Comparison of ENCODE assay signal across 9 cellular contexts in the genomic region with DNA sequence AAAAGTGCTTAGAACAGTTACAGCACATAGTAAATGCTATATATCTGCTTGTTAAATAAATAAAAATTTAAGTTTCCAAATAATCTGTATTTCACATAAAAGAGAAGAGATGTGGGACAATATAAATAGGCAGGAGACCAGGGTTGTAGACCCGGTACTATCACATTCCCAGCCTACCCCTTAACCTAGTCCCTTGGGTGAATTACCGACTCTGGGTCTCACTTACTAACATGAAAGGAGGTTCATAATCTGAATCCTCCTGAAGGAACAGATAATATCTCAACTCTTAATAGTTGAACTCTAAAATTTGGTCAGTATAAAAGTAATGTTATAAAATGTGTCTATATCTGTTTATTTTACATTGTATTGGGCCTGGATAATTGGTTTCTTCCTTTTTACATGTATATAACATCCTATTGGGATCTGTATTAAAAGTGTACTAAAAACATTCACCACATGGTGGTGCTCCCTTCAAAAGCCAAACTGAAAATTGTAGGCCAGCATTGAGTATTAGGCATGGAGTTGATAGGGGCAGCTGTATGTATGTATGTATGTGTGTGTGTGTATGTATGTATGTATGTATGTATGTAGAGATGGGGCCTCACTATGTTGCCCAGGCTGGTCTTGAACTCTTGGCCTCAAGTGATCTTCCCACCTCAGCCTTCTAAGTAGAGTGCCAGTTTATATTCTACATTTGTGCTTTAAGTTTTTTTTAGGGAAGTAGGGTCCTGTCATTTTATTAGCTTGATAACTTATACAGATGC.
DNase-seq lines count a peak whose midpoint lies in the region; ATAC-seq and TF ChIP-seq lines count a peak whose summit lies in the region.
"Had no signal": no experiment of that assay in that cellular context is flagged by ENCODE, and none has a peak within 500 bp of the region (broad histone marks: within the 10 kb centered on the region; RNA-seq: fewer than 3 reads in every experiment).

No MANE protein-coding gene starts in this region.

- H3K4me3 Mint-ChIP-seq in Caco-2 (ENCODE audit: unreplicated experiment) = no peak overlapping the region
- H3K4me3 Mint-ChIP-seq in stimulated activated naive B cell treated with anti-CD40 and anti-IgM and Interleukin-4, amounts not matched to agents 10 μg/mL and 1 μg/mL and 100 μg/mL, for 72 hours = no peak overlapping the region

- no peaks in the 10 kb centered on the region for H3K36me3 Mint-ChIP-seq in Caco-2 (ENCODE audit: insufficient read depth, unreplicated experiment)
- H3K36me3 Mint-ChIP-seq in stimulated activated naive B cell treated with anti-CD40 and anti-IgM and Interleukin-4, amounts not matched to agents 10 μg/mL and 1 μg/mL and 100 μg/mL, for 72 hours = peaks cover 5% of the 10 kb centered on the region in 2 donors

- H3K9me3 ChIP-seq in Caco-2 = no peaks in the 10 kb centered on the region; the same call in 1 of the 2 replicates
- H3K9me3 ChIP-seq: SJSA1 had no signal

- peak; percentile 82 for ATAC-seq in stimulated activated naive B cell treated with anti-CD40 and anti-IgM and Interleukin-4, amounts not matched to agents 10 μg/mL and 1 μg/mL and 100 μg/mL, for 72 hours (replicated peaks)
- no peak for ATAC-seq in HG03342 (IDR thresholded peaks at IDR 0.05; ENCODE audit: unreplicated experiment)

- in situ Hi-C loops in astrocyte of the spinal cord (cut with HindIII; ENCODE audit: low sequenced_read_pairs) = no loop called here

- POLR2A ChIA-PET in Caco-2 (lab: Charles Lee) = no interaction called here

- H3K36me3 ChIP-seq in Caco-2 (ENCODE audit: control insufficient read depth, insufficient read depth, low read length) = no peaks in the 10 kb centered on the region
- H3K36me3 ChIP-seq: SJSA1 had no signal

- peaks cover 12% of the 10 kb centered on the region for H3K4me1 Mint-ChIP-seq in Caco-2 (ENCODE audit: low read depth, unreplicated experiment)
- H3K4me1 Mint-ChIP-seq in stimulated activated naive B cell treated with anti-CD40 and anti-IgM and Interleukin-4, amounts not matched to agents 10 μg/mL and 1 μg/mL and 100 μg/mL, for 72 hours = peaks cover 31 to 55% of the 10 kb centered on the region in 2 donors

- CTCF ChIA-PET in Caco-2 (lab: Charles Lee) = interaction anchor here (0.7 to 2.1 kb wide), 4 partner anchors 63 to 96 kb away, joined by 3 to 9 read pairs (median 4); no protein-coding TSS in a partner anchor

- DNase-seq in Caco-2 = peak in 1 of 2 experiments; percentile 63
- peak; percentile 59 for DNase-seq in HCEC 1CT
- DNase-seq in NCI-H748 (lab: John Stamatoyannopoulos, UW; ENCODE audit: unreplicated experiment) = peak; percentile 63
- DNase-seq in astrocyte of the spinal cord (ENCODE audit: low read depth, low spot score) = peak; percentile 81
- DNase-seq in iPS DF 4.7 (ENCODE audit: extremely low read depth, low spot score) = peak; percentile 38
- no peak for DNase-seq in stimulated activated naive B cell treated with anti-CD40 and anti-IgM and Interleukin-4, amounts not matched to agents 10 μg/mL and 1 μg/mL and 100 μg/mL, for 72 hours
- DNase-seq in activated gamma-delta T cell treated with Interleukin-2 at 50 U/mL for 16 hours = no peak

- H3K27ac Mint-ChIP-seq in Caco-2 (ENCODE audit: unreplicated experiment) = no peak overlapping the region
- no peak overlapping the region for H3K27ac Mint-ChIP-seq in stimulated activated naive B cell treated with anti-CD40 and anti-IgM and Interleukin-4, amounts not matched to agents 10 μg/mL and 1 μg/mL and 100 μg/mL, for 72 hours

- BruUV-seq in Caco-2 (replicated peaks; lab: Mats Ljungman, UMichigan) = no TSS peak

- intact Hi-C loops in Caco-2 (cut with micrococcal nuclease; ENCODE audit: unreplicated experiment) = loop anchor here (1.0 to 5.0 kb wide), 3 partner anchors 54 to 171 kb away; no protein-coding TSS in a partner anchor

- no peaks in the 10 kb centered on the region for H3K27me3 Mint-ChIP-seq in Caco-2 (ENCODE audit: insufficient read depth, unreplicated experiment)
- H3K27me3 Mint-ChIP-seq in stimulated activated naive B cell treated with anti-CD40 and anti-IgM and Interleukin-4, amounts not matched to agents 10 μg/mL and 1 μg/mL and 100 μg/mL, for 72 hours = no peaks in the 10 kb centered on the region

- TF ChIP-seq CTCF in Caco-2 (IDR thresholded peaks at IDR 0.05; ENCODE audit: insufficient read depth in 1 of 2, low read depth in 1 of 2, low read length in 1 of 2, severe bottlenecking in 1 of 2, unreplicated experiment in 1 of 2) = peak; percentile 51 to 57
- peak; percentile 51 for TF ChIP-seq CTCF in astrocyte of the spinal cord (IDR thresholded peaks at IDR 0.05; ENCODE audit: low read depth, low read length)

- no peak overlapping the region for H3K4me3 ChIP-seq in Caco-2 (ENCODE audit: low read depth, low read length)
- no peak overlapping the region for H3K4me3 ChIP-seq in astrocyte of the spinal cord (ENCODE audit: low read depth, low read length)
- H3K4me3 ChIP-seq: SJSA1 had no signal

- no peaks in the 10 kb centered on the region for H3K27me3 ChIP-seq in Caco-2 (replicated peaks; ENCODE audit: control insufficient read depth, insufficient read depth, low read length)
- H3K27me3 ChIP-seq: SJSA1 had no signal

- peaks cover 11% of the 10 kb centered on the region for H3K4me1 ChIP-seq in Caco-2
- H3K4me1 ChIP-seq: SJSA1 had no signal

- peaks cover 17% of the 10 kb centered on the region for H3K9me3 Mint-ChIP-seq in Caco-2 (ENCODE audit: unreplicated experiment)
- peaks cover 4 to 7% of the 10 kb centered on the region in 2 donors for H3K9me3 Mint-ChIP-seq in stimulated activated naive B cell treated with anti-CD40 and anti-IgM and Interleukin-4, amounts not matched to agents 10 μg/mL and 1 μg/mL and 100 μg/mL, for 72 hours

Comparison
In these comparisons a context has a peak if more than half of its experiments do, and no peak if none do; other contexts are left out.
1. DNase-seq: peak in HCEC 1CT (single experiment), NCI-H748 (single experiment), astrocyte of the spinal cord (single experiment) and iPS DF 4.7 (single experiment); none in stimulated activated naive B cell treated with anti-CD40 and anti-IgM and Interleukin-4, amounts not matched to agents 10 μg/mL and 1 μg/mL and 100 μg/mL, for 72 hours (single experiment) and activated gamma-delta T cell treated with Interleukin-2 at 50 U/mL for 16 hours (single experiment).